In genomic region chr12:113292091-113292490, GRCh38 we compare ENCODE assay signal across 1 cellular context.
TF ChIP-seq lines count a peak whose summit lies in the region.

No MANE protein-coding gene starts in this region.

TF ChIP-seq in HepG2, 621 proteins besides CTCF, POLR2A, EP300 and RAD21:
- TF ChIP-seq PHF21A (CRISPR knock-in tag; IDR thresholded peaks at IDR 0.05) (no peak), PAXIP1 (CRISPR knock-in tag; conservative IDR thresholded peaks at IDR 0.05) (no peak), CENPT (CRISPR knock-in tag; IDR thresholded peaks at IDR 0.05; ENCODE audit: low read depth) (no peak), DMTF1 (CRISPR knock-in tag; IDR thresholded peaks at IDR 0.05) (no peak), HNRNPLL (IDR thresholded peaks at IDR 0.05; ENCODE audit: low read depth, low read length, poor library complexity, severe bottlenecking) (no peak), MIER3 (CRISPR knock-in tag; IDR thresholded peaks at IDR 0.05; ENCODE audit: borderline replicate concordance) (no peak)
